In the genomic region with DNA sequence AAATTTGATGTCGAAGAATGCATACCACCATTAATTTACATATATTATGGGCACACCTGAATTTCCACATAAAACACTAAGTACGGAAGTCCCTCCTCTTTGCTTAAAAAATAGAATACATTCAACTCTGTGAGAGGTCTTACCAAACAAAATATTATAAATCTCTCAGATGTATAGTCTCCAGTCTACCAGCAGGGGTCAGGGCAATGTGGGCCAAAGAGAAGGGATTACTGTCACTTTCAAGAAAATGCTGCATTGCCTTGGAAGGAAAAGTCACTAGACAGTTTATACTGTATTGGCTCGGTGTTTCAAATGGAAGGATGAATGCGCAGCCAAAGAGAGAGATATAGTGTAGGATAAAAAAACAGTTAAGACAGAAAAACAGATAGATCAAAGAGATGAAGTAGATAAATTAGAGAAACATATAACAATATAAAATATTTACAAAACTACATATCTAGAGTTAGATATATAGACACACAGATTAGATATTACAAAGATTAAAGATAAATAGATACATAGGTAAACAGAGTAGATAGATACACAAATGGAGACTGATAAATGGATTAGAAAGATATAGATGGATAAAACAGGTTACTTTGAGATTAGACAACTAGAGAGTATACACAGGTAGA, we compare ENCODE assay signal across 8 cellular contexts. TPM values are rescaled to one million over a fixed set of nuclear protein-coding genes. Genes with fewer than 3 reads are reported as not detected.
DNase-seq lines count a peak whose midpoint lies in the region; ATAC-seq and TF ChIP-seq lines count a peak whose summit lies in the region.

No MANE protein-coding gene starts in this region.

- H3K4me3 ChIP-seq in upper lobe of right lung: no peak overlapping the region

- H3K4me1 ChIP-seq in upper lobe of right lung: no peaks in the 10 kb centered on the region

- H3K27ac ChIP-seq in upper lobe of right lung: no peak overlapping the region

- no peaks in the 10 kb centered on the region for H3K9me3 Mint-ChIP-seq in memory B cell

- CTCF ChIA-PET in GM10248 (lab: Yijun Ruan, JAX): interaction anchor here (0.6 to 8.1 kb wide), 22 partner anchors 8 to 343 kb away, joined by 3 to 97 read pairs (median 7); a partner anchor contains a TSS
- CTCF ChIA-PET in HEK293T (lab: Yijun Ruan, JAX): interaction anchor here (0.6 to 1.6 kb wide), 3 partner anchors 212 to 350 kb away, joined by 3 to 4 read pairs (median 3); no protein-coding TSS in a partner anchor

- no peaks in the 10 kb centered on the region for H3K9me3 ChIP-seq in upper lobe of right lung

- H3K36me3 ChIP-seq in upper lobe of right lung: peaks cover 38% of the 10 kb centered on the region

- H3K4me1 Mint-ChIP-seq in memory B cell: peaks cover 2% of the 10 kb centered on the region

- ATAC-seq in memory B cell (ENCODE audit: low read depth) (peak; percentile 74), upper lobe of right lung (peak; percentile 82)

- H3K27me3 ChIP-seq in upper lobe of right lung: no peaks in the 10 kb centered on the region

- H3K4me3 Mint-ChIP-seq in memory B cell: no peak overlapping the region

- intact Hi-C loops in upper lobe of right lung (cut with DNase I): no loop called here

- peaks cover 26% of the 10 kb centered on the region for H3K36me3 Mint-ChIP-seq in memory B cell

- no peaks in the 10 kb centered on the region for H3K27me3 Mint-ChIP-seq in memory B cell

- TF ChIP-seq CTCF in GM10248 (IDR thresholded peaks at IDR 0.05; ENCODE audit: control extremely low read depth, extremely low read depth, low read depth, missing control alignments) (peak; percentile 66), upper lobe of right lung (IDR thresholded peaks at IDR 0.05) (peak; percentile 85)

- POLR2A ChIA-PET in GM10248 (lab: Yijun Ruan, JAX): no interaction called here
- POLR2A ChIA-PET in HEK293T (lab: Yijun Ruan, JAX): no interaction called here

- peak overlapping the region; percentile 4 for H3K27ac Mint-ChIP-seq in memory B cell

- DNase-seq in A172 (ENCODE audit: low spot score) (peak; percentile 58), GM10248 (ENCODE audit: extremely low spot score) (peak; percentile 69), HEK293T (ENCODE audit: extremely low spot score) (peak; percentile 65), NCI-H1092 treated with DMSO at 0.1 percent for 48 hours (lab: John Stamatoyannopoulos, UW) (peak; percentile 58), T-helper 22 cell (ENCODE audit: low read depth) (peak; percentile 9), dedifferentiated amniotic fluid mesenchymal stem cell (ENCODE audit: extremely low spot score) (peak; percentile 60), memory B cell (ENCODE audit: low spot score in 2 of 2) (peak; percentile 18 to 42), upper lobe of right lung (no peak)

TF ChIP-seq in HEK293T, 16 proteins besides CTCF, POLR2A, EP300 and RAD21:
- TF ChIP-seq ARNT (IDR thresholded peaks at IDR 0.05) (no peak), NFRKB (IDR thresholded peaks at IDR 0.05) (no peak), TARDBP (IDR thresholded peaks at IDR 0.05) (no peak), FOXA1 (IDR thresholded peaks at IDR 0.05) (no peak), L3MBTL2 (conservative IDR thresholded peaks at IDR 0.05) (no peak), HDGF (IDR thresholded peaks at IDR 0.05; ENCODE audit: borderline replicate concordance) (no peak), CTBP1 (IDR thresholded peaks at IDR 0.05; ENCODE audit: borderline replicate concordance) (no peak), FOXM1 (IDR thresholded peaks at IDR 0.05; ENCODE audit: borderline replicate concordance) (no peak), ZNF384 (IDR thresholded peaks at IDR 0.05) (no peak), FOXK2 (IDR thresholded peaks at IDR 0.05) (no peak), LEF1 (IDR thresholded peaks at IDR 0.05; ENCODE audit: borderline replicate concordance) (no peak), ELF4 (IDR thresholded peaks at IDR 0.05) (no peak)

RNA-seq across cellular contexts. Expression of a gene that starts 20.9 kb away (rescaled TPM):
- 25.7 and 26.1 TPM in 2 replicates for total RNA-seq in A172 (2014; rRNA removed; shearing (Covaris generic))
- total RNA-seq in upper lobe of right lung: 37.6 TPM

RNA-seq across cellular contexts. Expression of a gene that starts 54.2 kb away (rescaled TPM):
- total RNA-seq in A172 (2014; rRNA removed; shearing (Covaris generic)): not detected in 2 replicates
- 0.29 TPM for total RNA-seq in upper lobe of right lung
